Comparison of ENCODE assay signal across 8 cellular contexts in genomic region chr10:63133056-63133786, GRCh38. TPM values are rescaled to one million over a fixed set of nuclear protein-coding genes. Genes with fewer than 3 reads are reported as not detected.
DNase-seq lines count a peak whose midpoint lies in the region; ATAC-seq and TF ChIP-seq lines count a peak whose summit lies in the region.

NRBF2 (plus strand) TSS chr10:63133328; CDS start chr10:63133471, 143 bp downstream.

- H3K4me3 ChIP-seq in epithelial cell of proximal tubule (ENCODE audit: low read depth, low read length), result peak within 1 kb of the TSS; percentile 100
- H3K4me3 ChIP-seq in mucosa of rectum (ENCODE audit: low read length in 2 of 2), result peak within 1 kb of the TSS; percentile 89 to 91

- no peak for TF ChIP-seq EP300 in Ishikawa (IDR thresholded peaks at IDR 0.05; ENCODE audit: borderline replicate concordance)

- TF ChIP-seq RAD21 in Ishikawa (IDR thresholded peaks at IDR 0.05; ENCODE audit: low read depth), result no peak

- DNase-seq in DMS53 (lab: John Stamatoyannopoulos, UW), result peak; percentile 99
- peak; percentile 22 for DNase-seq in OCI-M2 (lab: John Stamatoyannopoulos, UW; ENCODE audit: unreplicated experiment)
- DNase-seq in activated T-cell treated with anti-CD3 and anti-CD28 coated beads for 48 hours (ENCODE audit: low read depth), result peak; percentile 98
- peak; percentile 89 for DNase-seq in epithelial cell of proximal tubule (ENCODE audit: low read depth)
- peak; percentile 98 for DNase-seq in stimulated activated CD8-positive, alpha-beta memory T cell treated with anti-CD3 and anti-CD28 coated beads, Interleukin-4, amount 100 ng/mL, for 48 hours

- peak within 1 kb of the TSS; percentile 92 to 98 for H3K27ac ChIP-seq in mucosa of rectum (ENCODE audit: low read depth in 2 of 2, low read length in 2 of 2)

- peaks cover 7 to 9% of the 10 kb centered on the region in 2 donors for H3K4me1 ChIP-seq in mucosa of rectum (ENCODE audit: control insufficient read depth in 2 of 2, insufficient read depth in 2 of 2, low read length in 2 of 2)

- peak; percentile 95 for ATAC-seq in GM21576 (IDR thresholded peaks at IDR 0.05; ENCODE audit: unreplicated experiment)

- H3K36me3 ChIP-seq in mucosa of rectum (ENCODE audit: control insufficient read depth in 2 of 2, insufficient read depth in 2 of 2, low read length in 2 of 2), result no peaks in the 10 kb centered on the region

- no peaks in the 10 kb centered on the region for H3K27me3 ChIP-seq in mucosa of rectum (ENCODE audit: control insufficient read depth in 2 of 2, insufficient read depth in 2 of 2, low read length in 2 of 2)

- peak within 1 kb of the TSS; percentile 98 to 99 for H3K9ac ChIP-seq in mucosa of rectum (ENCODE audit: low read depth in 1 of 2, low read length in 2 of 2)

- peak; percentile 44 for TF ChIP-seq CTCF in epithelial cell of proximal tubule (conservative IDR thresholded peaks at IDR 0.05; ENCODE audit: low read depth, low read length)

- no peaks in the 10 kb centered on the region for H3K9me3 ChIP-seq in mucosa of rectum (ENCODE audit: control insufficient read depth in 2 of 2, low read length in 2 of 2)

TF ChIP-seq in Ishikawa, 13 proteins besides CTCF, POLR2A, EP300 and RAD21:
- TF ChIP-seq MAX (IDR thresholded peaks at IDR 0.05) (peak; percentile 92), TCF12 (IDR thresholded peaks at IDR 0.05; ENCODE audit: low read depth) (no peak; the same call in 1 of the 2 replicates), CREB1 (IDR thresholded peaks at IDR 0.05; ENCODE audit: low read depth) (peak; percentile 66), USF1 (IDR thresholded peaks at IDR 0.05) (peak; percentile 98), EGR1 (IDR thresholded peaks at IDR 0.05) (no peak), FOXM1 (IDR thresholded peaks at IDR 0.05; ENCODE audit: borderline replicate concordance, low read depth) (no peak), NFIC (IDR thresholded peaks at IDR 0.05) (no peak), ZBTB7A (IDR thresholded peaks at IDR 0.05; ENCODE audit: low read depth) (0 out of 2 replicates have a peak, but pooled peaks have one; percentile 36), REST (IDR thresholded peaks at IDR 0.05; ENCODE audit: low read depth) (no peak), TAF1 (IDR thresholded peaks at IDR 0.05; ENCODE audit: low read depth) (peak; percentile 93), CEBPB (IDR thresholded peaks at IDR 0.05) (no peak), TEAD4 (IDR thresholded peaks at IDR 0.05) (no peak), YY1 (IDR thresholded peaks at IDR 0.05; ENCODE audit: low read depth) (peak; percentile 79; the same call in 1 of the 2 replicates)

RNA-seq across cellular contexts. Expression of gene NRBF2, which starts in this region (rescaled TPM):
- total RNA-seq in epithelial cell of proximal tubule, result 14.0 and 14.3 TPM in 2 replicates

Comparison
In these comparisons a context has a peak if more than half of its experiments do, and no peak if none do; other contexts are left out.
1. Peak in every context shown above with its lines: DNase-seq, ATAC-seq, H3K4me3 ChIP-seq and H3K27ac ChIP-seq.
2. DNase-seq: peak in every context shown above with its lines; median percentile 99 in DMS53; 98 in activated T-cell treated with anti-CD3 and anti-CD28 coated beads for 48 hours; 98 in stimulated activated CD8-positive, alpha-beta memory T cell treated with anti-CD3 and anti-CD28 coated beads, Interleukin-4, amount 100 ng/mL, for 48 hours; 89 in epithelial cell of proximal tubule; 22 in OCI-M2.